15 cellular contexts compared by ENCODE assay signal in genomic region chr16:3161235-3162018, GRCh38. TPM values are rescaled to one million over a fixed set of nuclear protein-coding genes. Genes with fewer than 3 reads are reported as not detected.
DNase-seq lines count a peak whose midpoint lies in the region; ATAC-seq and TF ChIP-seq lines count a peak whose summit lies in the region.
"Had no signal": no experiment of that assay in that cellular context is flagged by ENCODE, and none has a peak within 500 bp of the region (broad histone marks: within the 10 kb centered on the region; RNA-seq: fewer than 3 reads in every experiment).

No MANE protein-coding gene starts in this region.

- H4K20me1 ChIP-seq in HCT116 (ENCODE audit: insufficient read depth), result no peaks in the 10 kb centered on the region

- H3K4me1 Mint-ChIP-seq in T-helper 1 cell treated with Interleukin-12 subunit alpha and Interleukin-12 subunit beta and Interleukin-4 antibody, amounts not matched to agents 30 μg/mL and 1 μg/mL, for 36 hours (ENCODE audit: low read depth), result peaks cover 30% of the 10 kb centered on the region
- peaks cover 41% of the 10 kb centered on the region for H3K4me1 Mint-ChIP-seq in neural crest cell

- no peak for TF ChIP-seq RAD21 in HCT116 (IDR thresholded peaks at IDR 0.05; ENCODE audit: low read depth)

- ATAC-seq in HCT116, result no peak
- ATAC-seq: left cardiac atrium; natural killer cell treated with Interleukin-12 subunit alpha and Interleukin-12 subunit beta and Interleukin-15 and Interleukin-18, amount 100 ng/mL, for 72 hours had no signal

- H3K27ac Mint-ChIP-seq in T-helper 1 cell treated with Interleukin-12 subunit alpha and Interleukin-12 subunit beta and Interleukin-4 antibody, amounts not matched to agents 30 μg/mL and 1 μg/mL, for 36 hours, result no peak overlapping the region
- H3K27ac Mint-ChIP-seq in neural crest cell (ENCODE audit: unreplicated experiment), result no peak overlapping the region
- H3K27ac Mint-ChIP-seq: natural killer cell treated with Interleukin-12 subunit alpha and Interleukin-12 subunit beta and Interleukin-15 and Interleukin-18, amount 100 ng/mL, for 72 hours had no signal

- H3K36me3 Mint-ChIP-seq in T-helper 1 cell treated with Interleukin-12 subunit alpha and Interleukin-12 subunit beta and Interleukin-4 antibody, amounts not matched to agents 30 μg/mL and 1 μg/mL, for 36 hours (ENCODE audit: low read depth), result peaks cover 4% of the 10 kb centered on the region
- H3K36me3 Mint-ChIP-seq in neural crest cell (ENCODE audit: low read depth), result no peaks in the 10 kb centered on the region
- H3K36me3 Mint-ChIP-seq: natural killer cell treated with Interleukin-12 subunit alpha and Interleukin-12 subunit beta and Interleukin-15 and Interleukin-18, amount 100 ng/mL, for 72 hours had no signal

- CTCF ChIA-PET in HCT116 (lab: Charles Lee), result interaction anchor here (0.7 to 3.6 kb wide), 6 partner anchors 10 to 34 kb away, joined by 3 to 21 read pairs (median 6); no protein-coding TSS in a partner anchor

- DNase-seq in T-helper 1 cell (no peak), HCT116 (ENCODE audit: low read depth, low spot score) (no peak), SHP77 treated with DMSO at 0.1 percent for 48 hours (lab: John Stamatoyannopoulos, UW) (peak; percentile 28), neural crest cell (ENCODE audit: low read depth, low spot score) (no peak), kidney glomerular epithelial cell (lab: John Stamatoyannopoulos, UW) (no peak), HK-2 (ENCODE audit: unreplicated experiment) (no peak)
- no peak for DNase-seq in activated CD4-positive, CD25-positive, alpha-beta regulatory T cell (lab: John Stamatoyannopoulos, UW)
- DNase-seq: activated CD8-positive, alpha-beta memory T cell treated with anti-CD3 and anti-CD28 coated beads, Interleukin-2, amount 50 U/mL, for 48 hours; effector memory CD4-positive, alpha-beta T cell; GDM1; left cardiac atrium had no signal

- H3K9ac ChIP-seq in HCT116 (ENCODE audit: low read length), result peak overlapping the region; percentile 61

- TF ChIP-seq POLR2A in HCT116 (IDR thresholded peaks at IDR 0.05; ENCODE audit: borderline replicate concordance, extremely low read depth, insufficient read depth, insufficient read length), result no peak

- peak overlapping the region; percentile 53 for H3K4me3 Mint-ChIP-seq in T-helper 1 cell treated with Interleukin-12 subunit alpha and Interleukin-12 subunit beta and Interleukin-4 antibody, amounts not matched to agents 30 μg/mL and 1 μg/mL, for 36 hours
- peak overlapping the region; percentile 74 for H3K4me3 Mint-ChIP-seq in neural crest cell
- H3K4me3 Mint-ChIP-seq: natural killer cell treated with Interleukin-12 subunit alpha and Interleukin-12 subunit beta and Interleukin-15 and Interleukin-18, amount 100 ng/mL, for 72 hours had no signal

- peak overlapping the region; percentile 66 for H3K27ac ChIP-seq in HCT116 (ENCODE audit: low read depth, low read length)

- POLR2A ChIA-PET in HCT116 (lab: Charles Lee), result interaction anchor here (1.0 to 2.2 kb wide), 4 partner anchors 11 to 99 kb away, joined by 3 to 17 read pairs (median 4); partner anchors contain the start of gene OR1F1

- peak overlapping the region; percentile 66 for H3K4me2 ChIP-seq in HCT116 (ENCODE audit: low read length)

- no peaks in the 10 kb centered on the region for H3K9me3 Mint-ChIP-seq in T-helper 1 cell treated with Interleukin-12 subunit alpha and Interleukin-12 subunit beta and Interleukin-4 antibody, amounts not matched to agents 30 μg/mL and 1 μg/mL, for 36 hours
- H3K9me3 Mint-ChIP-seq in neural crest cell, result no peaks in the 10 kb centered on the region
- H3K9me3 Mint-ChIP-seq: natural killer cell treated with Interleukin-12 subunit alpha and Interleukin-12 subunit beta and Interleukin-15 and Interleukin-18, amount 100 ng/mL, for 72 hours had no signal

- intact Hi-C loops in HCT116 (cut with micrococcal nuclease), result loop anchor here (1.0 kb wide), 1 partner anchor 33 kb away; no protein-coding TSS in a partner anchor

- RAD21 ChIA-PET in HCT116 (lab: Charles Lee; ENCODE audit: low non-redundant PET in 1 of 2, low total read pairs in 2 of 2, uncharacterized antibody in 2 of 2, unreplicated experiment in 2 of 2), result interaction anchor here in 1 of 2 experiments (0.7 kb wide), 1 partner anchor 34 kb away, joined by 3 read pairs; no protein-coding TSS in a partner anchor

- no peak for TF ChIP-seq CTCF in HCT116 (IDR thresholded peaks at IDR 0.05 in 2 of 3, conservative IDR thresholded peaks at IDR 0.05 in 1 of 3; ENCODE audit: borderline replicate concordance in 1 of 3, insufficient read depth in 1 of 3, low read depth in 2 of 3, low read length in 2 of 3)
- TF ChIP-seq CTCF in neural crest cell (conservative IDR thresholded peaks at IDR 0.05), result no peak

- no peaks in the 10 kb centered on the region for H3K9me3 ChIP-seq in HCT116 (ENCODE audit: control insufficient read depth in 1 of 2, insufficient read depth in 1 of 2, low read depth in 1 of 2, low read length in 2 of 2)

- H3K4me1 ChIP-seq in HCT116 (ENCODE audit: control insufficient read depth in 1 of 2, insufficient read depth in 2 of 2, low read length in 2 of 2), result peaks cover 15 to 70% of the 10 kb centered on the region in 2 experiments; a peak in 3 of 4 replicates

- H3K4me3 ChIP-seq in HCT116 (replicated peaks in 1 of 2; ENCODE audit: low read depth in 1 of 2, low read length in 2 of 2), result peak overlapping the region; percentile 34 to 54

- H3K36me3 ChIP-seq in HCT116 (ENCODE audit: control insufficient read depth in 1 of 2, insufficient read depth in 2 of 2, low read length in 2 of 2), result no peaks in the 10 kb centered on the region

- H3K79me2 ChIP-seq in HCT116 (ENCODE audit: insufficient read depth, low read length), result no peaks in the 10 kb centered on the region

- no peaks in the 10 kb centered on the region for H3K27me3 ChIP-seq in HCT116 (ENCODE audit: insufficient read depth, low read length)

- TSS peak; percentile 37 for BruUV-seq in HCT116 (replicated peaks; lab: Mats Ljungman, UMichigan)

- H3K9me2 ChIP-seq in HCT116 (ENCODE audit: insufficient read depth), result no peaks in the 10 kb centered on the region

- H2AFZ ChIP-seq in HCT116 (ENCODE audit: low read depth, low read length, poor library complexity, severe bottlenecking), result peak overlapping the region; percentile 3

- H3K27me3 Mint-ChIP-seq in T-helper 1 cell treated with Interleukin-12 subunit alpha and Interleukin-12 subunit beta and Interleukin-4 antibody, amounts not matched to agents 30 μg/mL and 1 μg/mL, for 36 hours (ENCODE audit: low read depth), result peaks cover 17% of the 10 kb centered on the region
- peaks cover 43% of the 10 kb centered on the region for H3K27me3 Mint-ChIP-seq in neural crest cell (ENCODE audit: low read depth)
- H3K27me3 Mint-ChIP-seq: natural killer cell treated with Interleukin-12 subunit alpha and Interleukin-12 subunit beta and Interleukin-15 and Interleukin-18, amount 100 ng/mL, for 72 hours had no signal

TF ChIP-seq in HCT116, 20 proteins besides CTCF, POLR2A, EP300 and RAD21:
- TF ChIP-seq EZH2phosphoT487 (IDR thresholded peaks at IDR 0.05; ENCODE audit: borderline replicate concordance), result no peak
- no peak for TF ChIP-seq ZNF274 (IDR thresholded peaks at IDR 0.05; ENCODE audit: low read depth, low read length)
- TF ChIP-seq EZH2 (IDR thresholded peaks at IDR 0.05), result no peak
- no peak for TF ChIP-seq SIN3A (IDR thresholded peaks at IDR 0.05; ENCODE audit: low read depth)

RNA-seq across cellular contexts. Expression of gene OR1F1, which starts 26.6 kb away (rescaled TPM):
- not detected for total RNA-seq in HCT116 (2021; ENCODE audit: unreplicated experiment)
- polyA plus RNA-seq in HCT116 (2012), result 0.07 TPM in 1 of 2 replicates, not detected in the other
- 0.35 TPM in 1 of 2 replicates, not detected in the other for total RNA-seq in neural crest cell
- total RNA-seq: left cardiac atrium; natural killer cell treated with Interleukin-12 subunit alpha and Interleukin-12 subunit beta and Interleukin-15 and Interleukin-18, amount 100 ng/mL, for 72 hours; T-helper 2 cell treated with Interferon-gamma antibody and Interleukin-4, amounts not matched to agents 100 ng/mL and 5 ng/mL, for 36 hours; ureter had no signal

RNA-seq across cellular contexts. Expression of gene ZNF213, which starts 26.6 kb away (rescaled TPM):
- total RNA-seq in HCT116 (2021; ENCODE audit: unreplicated experiment), result 11.0 TPM
- polyA plus RNA-seq in HCT116 (2012), result 9.4 and 10.3 TPM in 2 replicates
- total RNA-seq in neural crest cell, result 14.9 and 15.9 TPM in 2 replicates

RNA-seq across cellular contexts. Expression of gene ZNF205, which starts 49.0 kb away (rescaled TPM):
- 17.0 TPM for total RNA-seq in HCT116 (2021; ENCODE audit: unreplicated experiment)
- 14.3 and 14.9 TPM in 2 replicates for polyA plus RNA-seq in HCT116 (2012)
- total RNA-seq in neural crest cell, result 19.7 and 21.1 TPM in 2 replicates
- total RNA-seq: natural killer cell treated with Interleukin-12 subunit alpha and Interleukin-12 subunit beta and Interleukin-15 and Interleukin-18, amount 100 ng/mL, for 72 hours had no signal
